Comparison of ENCODE assay signal across 11 cellular contexts in genomic region chr20:2879148-2879547, GRCh38. TPM values are rescaled to one million over a fixed set of nuclear protein-coding genes. Genes with fewer than 3 reads are reported as not detected.
DNase-seq lines count a peak whose midpoint lies in the region; ATAC-seq and TF ChIP-seq lines count a peak whose summit lies in the region.
"Had no signal": no experiment of that assay in that cellular context is flagged by ENCODE, and none has a peak within 500 bp of the region (broad histone marks: within the 10 kb centered on the region; RNA-seq: fewer than 3 reads in every experiment).

No MANE protein-coding gene starts in this region.

- H3K27ac ChIP-seq in neuronal stem cell (replicated peaks; ENCODE audit: low read length) (no peak overlapping the region), A673 (ENCODE audit: low read depth, low read length, poor library complexity, severe bottlenecking) (no peak overlapping the region)
- H3K27ac ChIP-seq: ovary had no signal

- TF ChIP-seq CTCF in epithelial cell of esophagus (IDR thresholded peaks at IDR 0.05; ENCODE audit: insufficient read depth, low read depth, low read length, missing control alignments) (no peak), mucosa of descending colon (IDR thresholded peaks at IDR 0.05) (no peak), A673 (conservative IDR thresholded peaks at IDR 0.05; ENCODE audit: low read depth, low read length) (no peak)

- H3K18ac ChIP-seq in neuronal stem cell (ENCODE audit: low read length), result no peak overlapping the region

- no peak overlapping the region for H3K9ac ChIP-seq in neuronal stem cell (ENCODE audit: low read depth, low read length, poor library complexity)

- no peak overlapping the region for H2AFZ ChIP-seq in neuronal stem cell (ENCODE audit: low read length)

- H3K23ac ChIP-seq in neuronal stem cell (ENCODE audit: low read depth, low read length, poor library complexity), result no peak overlapping the region

- intact Hi-C loops in mucosa of descending colon (cut with DNase I, micrococcal nuclease), result no loop called here
- intact Hi-C loops in A673 (cut with micrococcal nuclease; ENCODE audit: unreplicated experiment), result no loop called here

- DNase-seq in Daoy (ENCODE audit: low read depth) (peak; percentile 15), NCI-H446 treated with DMSO at 0.1 percent for 48 hours (lab: John Stamatoyannopoulos, UW) (peak; percentile 91), epithelial cell of esophagus (ENCODE audit: low read depth) (peak; percentile 57), mucosa of descending colon (no peak), neuronal stem cell (ENCODE audit: low spot score) (no peak), A673 (ENCODE audit: low spot score) (no peak)
- DNase-seq: DMS153, ovary, trophoblast cell had no signal

- CTCF ChIA-PET in A673 (lab: Charles Lee), result no interaction called here

- H2AK5ac ChIP-seq in neuronal stem cell (ENCODE audit: low read depth, low read length), result no peak overlapping the region

- H2BK15ac ChIP-seq in neuronal stem cell (ENCODE audit: low read length), result no peak overlapping the region

- H2BK5ac ChIP-seq in neuronal stem cell (ENCODE audit: low read length), result no peak overlapping the region

- BruUV-seq in A673 (replicated peaks; lab: Mats Ljungman, UMichigan), result no TSS peak

- no peak overlapping the region for H3K14ac ChIP-seq in neuronal stem cell (ENCODE audit: low read length)

- H4K8ac ChIP-seq in neuronal stem cell (ENCODE audit: low read depth, low read length), result no peak overlapping the region

- no peak overlapping the region for H2BK12ac ChIP-seq in neuronal stem cell (ENCODE audit: low read length)

- no peak overlapping the region for H3K4me2 ChIP-seq in neuronal stem cell (ENCODE audit: insufficient read depth, low read length, poor library complexity, severe bottlenecking)

- no peak overlapping the region for H2BK120ac ChIP-seq in neuronal stem cell (ENCODE audit: low read depth, low read length)

- H3K4me3 ChIP-seq in epithelial cell of esophagus (ENCODE audit: low read length) (no peak overlapping the region), mucosa of descending colon (no peak overlapping the region), neuronal stem cell (ENCODE audit: low read length in 2 of 2) (no peak overlapping the region), A673 (ENCODE audit: low read depth, low read length, poor library complexity, severe bottlenecking) (no peak overlapping the region)
- H3K4me3 ChIP-seq: ovary had no signal

- peak; percentile 51 for ATAC-seq in mucosa of descending colon
- ATAC-seq in HG03175 (IDR thresholded peaks at IDR 0.05; ENCODE audit: unreplicated experiment), result no peak
- ATAC-seq in HG03045 (IDR thresholded peaks at IDR 0.05; ENCODE audit: unreplicated experiment), result no peak

- H3K4ac ChIP-seq in neuronal stem cell (ENCODE audit: low read length), result no peak overlapping the region

- no CpG with 5 or more reads among the region's 3 CpGs for WGBS in neuronal stem cell (ENCODE audit: extremely low coverage in 2 of 2, insufficient read length in 2 of 2, insufficient replicate concordance in 1 of 2), 2 donors

- no peak overlapping the region for H4K91ac ChIP-seq in neuronal stem cell (ENCODE audit: low read depth, low read length, poor library complexity)

- H3K36me3 ChIP-seq in mucosa of descending colon (ENCODE audit: low read depth) (no peaks in the 10 kb centered on the region), neuronal stem cell (replicated peaks in 1 of 2; ENCODE audit: control insufficient read depth in 2 of 2, insufficient read depth in 2 of 2, low read length in 2 of 2) (peaks cover 3 to 76% of the 10 kb centered on the region in 2 donors), A673 (ENCODE audit: insufficient read depth, low read length, poor library complexity, severe bottlenecking) (no peaks in the 10 kb centered on the region)
- H3K36me3 ChIP-seq: ovary had no signal

- H3K27me3 ChIP-seq in neuronal stem cell (ENCODE audit: control insufficient read depth in 3 of 3, insufficient read depth in 3 of 3, low read depth in 1 of 3, low read length in 3 of 3) (no peaks in the 10 kb centered on the region), A673 (replicated peaks; ENCODE audit: insufficient read depth, low read depth, low read length, poor library complexity) (no peaks in the 10 kb centered on the region)
- H3K27me3 ChIP-seq: ovary had no signal

- H3K79me1 ChIP-seq in neuronal stem cell (ENCODE audit: low read depth, low read length), result peaks cover 5% of the 10 kb centered on the region

- H3K4me1 ChIP-seq in mucosa of descending colon (ENCODE audit: low read depth) (peaks cover 24% of the 10 kb centered on the region), neuronal stem cell (ENCODE audit: control insufficient read depth in 2 of 2, insufficient read depth in 1 of 2, low read depth in 1 of 2, low read length in 2 of 2) (peaks cover 7 to 9% of the 10 kb centered on the region in 2 donors), A673 (ENCODE audit: insufficient read depth, low read length, poor library complexity, severe bottlenecking) (peaks cover 7% of the 10 kb centered on the region)

- no peaks in the 10 kb centered on the region for H3K9me3 ChIP-seq in mucosa of descending colon
- H3K9me3 ChIP-seq in neuronal stem cell (replicated peaks in 1 of 2; ENCODE audit: control insufficient read depth in 2 of 2, insufficient read depth in 1 of 2, low read depth in 1 of 2, low read length in 2 of 2), result no peaks in the 10 kb centered on the region
- no peaks in the 10 kb centered on the region for H3K9me3 ChIP-seq in A673 (ENCODE audit: low read depth, low read length, poor library complexity, severe bottlenecking)
- H3K9me3 ChIP-seq: ovary had no signal

- POLR2A ChIA-PET in A673 (lab: Charles Lee; ENCODE audit: low non-redundant PET), result no interaction called here

RNA-seq across cellular contexts. Expression of gene PTPRA, which starts 5.9 kb away (rescaled TPM):
- 11.0 and 12.2 TPM in 2 replicates for total RNA-seq in Daoy (2014; rRNA removed; shearing (Covaris generic))
- total RNA-seq in mucosa of descending colon, result 10 to 100 TPM; 39.0 to 64.7 (median 59.3) TPM
- polyA plus RNA-seq in neuronal stem cell (2013, experiment 1 of 2), result 149 TPM
- 143 TPM for polyA plus RNA-seq in neuronal stem cell (2013, experiment 2 of 2)
- total RNA-seq in A673 (2021), result 56.9 and 65.6 TPM in 2 replicates

RNA-seq across cellular contexts. Expression of gene VPS16, which starts 38.6 kb away (rescaled TPM):
- total RNA-seq in Daoy (2014; rRNA removed; shearing (Covaris generic)), result 29.8 and 30.9 TPM in 2 replicates
- total RNA-seq in mucosa of descending colon (10 to 100 TPM; 36.9 to 52.0 (median 38.5) TPM), A673 (2021) (37.8 and 39.1 TPM in 2 replicates)
- polyA plus RNA-seq in neuronal stem cell (2013, experiment 1 of 2), result 19.8 TPM
- polyA plus RNA-seq in neuronal stem cell (2013, experiment 2 of 2), result 18.6 TPM

RNA-seq across cellular contexts. Expression of gene PCED1A, which starts 38.7 kb away (rescaled TPM):
- total RNA-seq in Daoy (2014; rRNA removed; shearing (Covaris generic)), result 13.9 and 15.9 TPM in 2 replicates
- total RNA-seq in mucosa of descending colon, result 10 to 100 TPM; 21.1 to 35.0 (median 29.6) TPM
- polyA plus RNA-seq in neuronal stem cell (2013, experiment 1 of 2), result 61.0 TPM
- polyA plus RNA-seq in neuronal stem cell (2013, experiment 2 of 2), result 61.2 TPM
- total RNA-seq in A673 (2021), result 32.8 and 42.0 TPM in 2 replicates

Comparison
In these comparisons a context has a peak if more than half of its experiments do, and no peak if none do; other contexts are left out.
1. DNase-seq: peak in Daoy (single experiment), NCI-H446 treated with DMSO at 0.1 percent for 48 hours (single experiment) and epithelial cell of esophagus (single experiment); none in mucosa of descending colon (0 of 3), neuronal stem cell (single experiment) and A673 (single experiment).